Comparison of ENCODE assay signal across 28 cellular contexts in the genomic region with DNA sequence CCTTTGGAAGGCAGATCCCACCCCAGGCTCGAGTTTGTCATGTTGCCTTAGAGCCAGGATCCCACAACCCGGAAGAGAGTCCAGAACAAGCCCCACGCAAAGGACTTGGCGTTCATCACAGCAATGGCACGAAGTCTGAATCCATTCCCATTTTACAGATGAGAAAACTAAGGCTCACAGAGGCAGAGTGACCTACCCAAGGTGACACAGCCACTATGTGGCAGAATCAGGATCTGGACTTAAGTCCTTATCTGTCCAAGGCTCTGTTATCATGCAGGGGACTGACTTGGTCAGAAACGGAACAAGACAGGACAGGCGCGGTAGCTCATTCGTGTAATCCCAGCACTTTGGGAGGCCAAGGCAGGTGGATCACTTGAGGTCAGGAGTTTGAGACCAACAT.
"Had no signal": no experiment of that assay in that cellular context is flagged by ENCODE, and none has a peak within 500 bp of the region (broad histone marks: within the 10 kb centered on the region; RNA-seq: fewer than 3 reads in every experiment).

No MANE protein-coding gene starts in this region.

- FAIRE-seq: kidney, pancreas, small intestine, urothelium cell line had no signal

- H3K9me3 ChIP-seq: left lung, mucosa of descending colon, pancreas, prostate gland, sigmoid colon, testis, thyroid gland, transverse colon, upper lobe of left lung had no signal

- H3K4me1 ChIP-seq: left lung, pancreas, prostate gland, sigmoid colon, testis, transverse colon, upper lobe of left lung had no signal

- DNase-seq: head of caudate nucleus; hippocampal formation; kidney; left lung; midbrain; mucosa of descending colon; naive thymus-derived CD4-positive, alpha-beta T cell; pancreas; retina; right cardiac atrium; small intestine; stimulated activated CD4-positive, alpha-beta T cell treated with anti-CD3 and anti-CD28 coated beads, Interleukin-1b, Interleukin-23, amount 100 ng/mL, for 48 hours; stimulated activated CD4-positive, alpha-beta T cell treated with anti-CD3 and anti-CD28 coated beads, Interleukin-2, amount 100 ng/mL, for 48 hours; stimulated activated CD4-positive, alpha-beta T cell treated with anti-CD3 and anti-CD28 coated beads, Interleukin-4, amount 100 ng/mL, for 4 hours; stimulated activated CD8-positive, alpha-beta memory T cell treated with anti-CD3 and anti-CD28 coated beads, Interleukin-4, amount 100 ng/mL, for 48 hours; stimulated activated naive CD4-positive, alpha-beta T cell treated with Interleukin-2 at 50 U/mL for 16 hours; stimulated activated naive CD8-positive, alpha-beta T cell treated with anti-CD3 and anti-CD28 coated beads, Interleukin-15, amount 100 ng/mL, for 72 hours; substantia nigra; testis; thyroid gland; transverse colon; upper lobe of left lung had no signal

- H3K4me3 ChIP-seq: left lung, mucosa of descending colon, pancreas, prostate gland, sigmoid colon, testis, thyroid gland, transverse colon, upper lobe of left lung had no signal

- H3K36me3 ChIP-seq: left lung, pancreas, prostate gland, sigmoid colon, thyroid gland, transverse colon, upper lobe of left lung had no signal

- H3K27ac ChIP-seq: left lung, pancreas, prostate gland, sigmoid colon, testis, thyroid gland, transverse colon, upper lobe of left lung had no signal

- ATAC-seq: left colon; left lung; mucosa of descending colon; naive thymus-derived CD4-positive, alpha-beta T cell; natural killer cell treated with Interleukin-12 subunit alpha and Interleukin-12 subunit beta and Interleukin-15 and Interleukin-18, amount 100 ng/mL, for 72 hours; pancreas; right cardiac atrium; stimulated activated memory B cell treated with anti-CD40 and anti-IgM and Interleukin-4, amounts not matched to agents 10 μg/mL and 1 μg/mL and 100 μg/mL, for 72 hours; stimulated activated naive CD8-positive, alpha-beta T cell treated with anti-CD3 and anti-CD28 coated beads, Interleukin-15, amount 100 ng/mL, for 72 hours had no signal

- H3K27me3 ChIP-seq: pancreas, sigmoid colon, testis, thyroid gland, transverse colon, upper lobe of left lung had no signal
